1 cellular context compared by ENCODE assay signal in the genomic region with DNA sequence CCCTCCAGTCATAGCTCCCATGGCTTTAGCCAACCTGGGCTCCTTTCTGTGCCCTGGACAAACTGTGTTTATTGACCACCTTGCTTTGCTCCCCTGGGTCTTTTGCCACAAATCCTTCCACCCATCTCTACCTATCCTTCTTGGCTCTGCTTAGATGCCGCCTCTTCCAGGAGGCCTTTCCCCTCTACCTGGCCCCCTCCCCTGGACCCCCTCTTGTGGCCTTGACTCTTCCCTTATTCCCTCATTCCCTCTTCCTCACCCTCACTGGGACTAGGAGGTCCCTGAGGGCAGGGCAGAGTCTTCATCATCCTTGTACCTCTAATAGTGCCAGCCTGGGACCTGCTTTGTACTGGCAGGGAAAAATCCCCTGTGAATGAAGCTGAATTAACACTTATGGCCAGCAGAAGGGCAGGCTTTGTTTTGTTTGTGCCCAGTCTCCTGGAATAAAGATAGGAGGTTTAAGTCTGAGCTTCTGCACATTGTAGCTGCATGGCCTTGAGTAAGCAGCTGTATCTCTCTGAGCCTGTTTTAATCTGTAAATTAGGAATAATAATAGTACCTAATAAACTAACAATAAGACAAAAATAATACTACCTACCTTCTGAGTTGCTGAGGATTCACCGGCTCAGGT.
TF ChIP-seq lines count a peak whose summit lies in the region.

No MANE protein-coding gene starts in this region.

TF ChIP-seq in H1, 55 proteins besides CTCF, POLR2A, EP300 and RAD21:
- TF ChIP-seq TAF1 (IDR thresholded peaks at IDR 0.05; ENCODE audit: low read depth, low read length) (0 out of 2 replicates have a peak, but pooled peaks have one; percentile 2), SUZ12 (IDR thresholded peaks at IDR 0.05; ENCODE audit: low read length) (no peak)
